ENCODE assay signal across 12 cellular contexts in the genomic region with DNA sequence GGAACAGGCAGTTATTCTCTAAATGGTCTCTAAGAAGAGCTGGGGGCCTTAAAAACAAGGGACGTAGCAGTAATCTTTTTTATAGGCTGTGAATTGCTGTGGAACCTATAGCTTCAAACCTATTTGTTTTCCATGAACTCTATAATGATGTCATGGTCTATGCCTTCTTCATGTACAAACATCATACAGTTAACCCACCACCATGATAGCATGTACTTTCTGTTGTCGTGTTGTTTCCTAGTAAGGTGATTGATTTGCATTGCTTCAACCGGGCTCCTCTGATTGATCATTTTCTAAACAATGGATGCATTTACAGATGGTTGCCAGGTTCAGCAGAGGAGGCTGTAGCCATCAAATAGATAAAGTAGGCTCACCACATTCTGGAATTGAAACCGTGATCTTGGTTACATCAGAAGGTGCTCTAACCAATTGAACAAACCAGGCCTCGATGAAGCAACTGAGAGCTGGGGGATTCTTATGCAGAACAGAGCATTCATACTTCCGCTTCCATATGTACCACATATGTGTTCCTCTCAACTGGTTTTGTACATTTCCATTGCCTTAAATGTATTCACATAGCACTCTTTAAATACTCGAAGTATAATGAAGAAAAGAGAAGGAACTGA. TPM values are rescaled to one million over a fixed set of nuclear protein-coding genes. Genes with fewer than 3 reads are reported as not detected.
DNase-seq lines count a peak whose midpoint lies in the region; ATAC-seq and FAIRE-seq lines count a peak whose summit lies in the region.
"Had no signal": no experiment of that assay in that cellular context is flagged by ENCODE, and none has a peak within 500 bp of the region (broad histone marks: within the 10 kb centered on the region; RNA-seq: fewer than 3 reads in every experiment).

No MANE protein-coding gene starts in this region.

- H3K27me3 Mint-ChIP-seq in natural killer cell treated with Interleukin-12 subunit alpha and Interleukin-12 subunit beta and Interleukin-15 and Interleukin-18, amount 100 ng/mL, for 72 hours = peaks cover 0 to 2% of the 10 kb centered on the region in 2 donors
- no peaks in the 10 kb centered on the region for H3K27me3 Mint-ChIP-seq in naive thymus-derived CD8-positive, alpha-beta T cell

- H3K27ac Mint-ChIP-seq in natural killer cell treated with Interleukin-12 subunit alpha and Interleukin-12 subunit beta and Interleukin-15 and Interleukin-18, amount 100 ng/mL, for 72 hours = peak overlapping the region; percentile 98 to 99
- peak overlapping the region in 1 of 10 donors; percentile 36 for H3K27ac Mint-ChIP-seq in naive thymus-derived CD8-positive, alpha-beta T cell

- H3K4me3 Mint-ChIP-seq in natural killer cell treated with Interleukin-12 subunit alpha and Interleukin-12 subunit beta and Interleukin-15 and Interleukin-18, amount 100 ng/mL, for 72 hours = peak overlapping the region; percentile 94
- H3K4me3 Mint-ChIP-seq in naive thymus-derived CD8-positive, alpha-beta T cell = no peak overlapping the region

- H3K4me1 Mint-ChIP-seq in natural killer cell treated with Interleukin-12 subunit alpha and Interleukin-12 subunit beta and Interleukin-15 and Interleukin-18, amount 100 ng/mL, for 72 hours (ENCODE audit: low read depth in 2 of 2) = peaks cover 44 to 59% of the 10 kb centered on the region in 2 donors
- H3K4me1 Mint-ChIP-seq in naive thymus-derived CD8-positive, alpha-beta T cell = peaks cover 28 to 49% (median 44%) of the 10 kb centered on the region in 4 donors

- ATAC-seq in GM18907 (IDR thresholded peaks at IDR 0.05; ENCODE audit: unreplicated experiment) (peak; percentile 76), HG02623 (IDR thresholded peaks at IDR 0.05; ENCODE audit: unreplicated experiment) (peak; percentile 39)
- ATAC-seq in natural killer cell treated with Interleukin-12 subunit alpha and Interleukin-12 subunit beta and Interleukin-15 and Interleukin-18, amount 100 ng/mL, for 72 hours = no peak
- no peak for ATAC-seq in naive thymus-derived CD8-positive, alpha-beta T cell

- POLR2A ChIA-PET in naive thymus-derived CD8-positive, alpha-beta T cell (lab: Charles Lee) = no interaction called here

- no peaks in the 10 kb centered on the region for H3K36me3 Mint-ChIP-seq in natural killer cell treated with Interleukin-12 subunit alpha and Interleukin-12 subunit beta and Interleukin-15 and Interleukin-18, amount 100 ng/mL, for 72 hours
- H3K36me3 Mint-ChIP-seq in naive thymus-derived CD8-positive, alpha-beta T cell = no peaks in the 10 kb centered on the region

- DNase-seq in HTR-8/SVneo (ENCODE audit: insufficient read length, low spot score) = no peak
- DNase-seq in natural killer cell treated with Interleukin-12 subunit alpha and Interleukin-12 subunit beta and Interleukin-15 and Interleukin-18, amount 100 ng/mL, for 72 hours (ENCODE audit: low spot score) = no peak
- no peak for DNase-seq in naive thymus-derived CD8-positive, alpha-beta T cell
- DNase-seq in pons (ENCODE audit: low spot score) = no peak
- DNase-seq in anterior cingulate cortex (lab: John Stamatoyannopoulos, UW) = no peak
- no peak for DNase-seq in effector CD8-positive, alpha-beta T cell (lab: John Stamatoyannopoulos, UW)
- DNase-seq: cerebellar nuclear complex, DND-41, NCI-H1436, SHP77 treated with DMSO at 0.1 percent for 48 hours had no signal

- H3K9me3 Mint-ChIP-seq in natural killer cell treated with Interleukin-12 subunit alpha and Interleukin-12 subunit beta and Interleukin-15 and Interleukin-18, amount 100 ng/mL, for 72 hours = no peaks in the 10 kb centered on the region
- no peaks in the 10 kb centered on the region for H3K9me3 Mint-ChIP-seq in naive thymus-derived CD8-positive, alpha-beta T cell

- FAIRE-seq in HTR-8/SVneo (lab: Jason Lieb, UNC) = peak; percentile 58

RNA-seq across cellular contexts. Expression of gene PCNX1, which starts 25.6 kb away (rescaled TPM):
- total RNA-seq in natural killer cell treated with Interleukin-12 subunit alpha and Interleukin-12 subunit beta and Interleukin-15 and Interleukin-18, amount 100 ng/mL, for 72 hours = 100 to 1,000 TPM in 1 of 2 donors, 10 to 100 TPM in 1; 81.7 to 156 TPM
- 10 to 100 TPM; 73.7 to 78.6 TPM for total RNA-seq in naive thymus-derived CD8-positive, alpha-beta T cell
- 1 to 10 TPM; 5.5 to 8.3 (median 7.9) TPM for polyA plus RNA-seq in naive thymus-derived CD8-positive, alpha-beta T cell

Comparison
In these comparisons a context has a peak if more than half of its experiments do, and no peak if none do; other contexts are left out.
1. ATAC-seq: peak in GM18907 (single experiment) and HG02623 (single experiment); none in natural killer cell treated with Interleukin-12 subunit alpha and Interleukin-12 subunit beta and Interleukin-15 and Interleukin-18, amount 100 ng/mL, for 72 hours (0 of 2) and naive thymus-derived CD8-positive, alpha-beta T cell (0 of 2).